ENCODE assay signal across 15 cellular contexts in the genomic region with DNA sequence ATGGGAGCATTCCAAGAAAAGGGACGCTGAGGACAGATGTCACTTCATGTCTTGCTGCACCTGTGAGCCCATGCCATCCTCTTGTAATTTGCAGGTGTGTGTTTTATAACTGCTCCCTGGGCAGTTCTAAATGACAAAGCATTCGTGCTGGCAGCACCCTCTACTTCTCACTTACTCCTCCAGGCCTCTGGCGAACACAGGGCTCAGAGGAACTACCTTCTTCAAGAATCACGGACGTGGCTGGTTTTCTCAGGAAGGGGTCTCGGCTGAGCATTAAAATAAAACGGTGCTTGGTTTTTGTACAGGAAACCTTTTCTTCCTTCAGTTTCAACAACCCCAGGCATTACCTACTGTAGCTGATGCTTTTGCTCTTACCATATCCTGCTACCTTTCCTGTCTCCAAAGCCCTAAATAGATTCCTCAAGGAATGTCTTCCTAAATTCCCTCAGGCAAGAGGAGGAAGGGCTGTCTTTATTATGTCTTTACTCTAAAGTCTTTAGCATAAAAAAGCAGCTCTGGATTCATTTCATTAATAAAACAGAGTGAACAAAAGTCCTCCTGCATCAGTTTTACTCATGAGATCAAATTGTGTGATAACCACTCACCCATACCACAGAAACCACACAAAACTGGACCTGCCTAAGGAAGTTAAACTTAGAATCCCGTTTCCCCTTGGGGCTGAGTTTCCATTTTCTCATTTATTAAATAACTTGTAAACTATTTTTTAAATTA.
A peak's percentile ranks its signal among the peaks of the same experiment; 100 is the strongest.
DNase-seq lines count a peak whose midpoint lies in the region; ATAC-seq and TF ChIP-seq lines count a peak whose summit lies in the region.
"Had no signal": no experiment of that assay in that cellular context is flagged by ENCODE, and none has a peak within 500 bp of the region (broad histone marks: within the 10 kb centered on the region; RNA-seq: fewer than 3 reads in every experiment).

No MANE protein-coding gene starts in this region.

- H3K4me3 Mint-ChIP-seq in endothelial cell (ENCODE audit: unreplicated experiment) = no peak overlapping the region
- H3K4me3 Mint-ChIP-seq in CD8-positive, alpha-beta memory T cell = no peak overlapping the region
- H3K4me3 Mint-ChIP-seq: central memory CD8-positive, alpha-beta T cell had no signal

- no peaks in the 10 kb centered on the region for H3K9me2 ChIP-seq in PC-3 (replicated peaks; ENCODE audit: low read length)

- peaks cover 9% of the 10 kb centered on the region for H3F3A ChIP-seq in PC-3 (ENCODE audit: low read length, unreplicated experiment)

- no TSS peak for BruUV-seq in PC-3 (replicated peaks; lab: Mats Ljungman, UMichigan)

- no peaks in the 10 kb centered on the region for H3K79me2 ChIP-seq in PC-3 (ENCODE audit: low read length)

- H3K9ac ChIP-seq in PC-3 (ENCODE audit: low read length) = peak overlapping the region; percentile 6; the same call in 1 of the 2 replicates

- H3K4me3 ChIP-seq in HEK293 (ENCODE audit: low read depth, low read length) = no peak overlapping the region
- H3K4me3 ChIP-seq in PC-3 (ENCODE audit: low read length) = peak overlapping the region; percentile 19; the same call in 1 of the 2 replicates
- no peak overlapping the region for H3K4me3 ChIP-seq in CD8-positive, alpha-beta memory T cell (ENCODE audit: low read length)
- H3K4me3 ChIP-seq: esophagus muscularis mucosa, sigmoid colon, thyroid gland had no signal

- no peaks in the 10 kb centered on the region for H3K9me3 Mint-ChIP-seq in endothelial cell (ENCODE audit: unreplicated experiment)
- no peaks in the 10 kb centered on the region for H3K9me3 Mint-ChIP-seq in CD8-positive, alpha-beta memory T cell
- H3K9me3 Mint-ChIP-seq: central memory CD8-positive, alpha-beta T cell had no signal

- no peaks in the 10 kb centered on the region for H3K9me3 ChIP-seq in HEK293 (ENCODE audit: control insufficient read depth, insufficient read depth, low read depth, low read length)
- no peaks in the 10 kb centered on the region for H3K9me3 ChIP-seq in PC-3 (ENCODE audit: low read length)
- no peaks in the 10 kb centered on the region for H3K9me3 ChIP-seq in CD8-positive, alpha-beta memory T cell (ENCODE audit: low read length)
- H3K9me3 ChIP-seq: esophagus muscularis mucosa, sigmoid colon, thyroid gland had no signal

- POLR2A ChIA-PET in HEK293 (lab: Yijun Ruan, JAX) (interaction anchor here (1.3 kb wide), 1 partner anchor 143 kb away, joined by 4 read pairs; no protein-coding TSS in a partner anchor), PC-3 (lab: Charles Lee; ENCODE audit: unreplicated experiment) (no interaction called here)
- POLR2A ChIA-PET in CD8-positive, alpha-beta memory T cell (lab: Charles Lee) = no interaction called here

- DNase-seq in AG08395 (ENCODE audit: low spot score) (peak; percentile 21), PC-3 (peak; percentile 95), endothelial cell (ENCODE audit: low spot score) (peak; percentile 19), NCI-H1105 treated with DMSO at 0.1 percent for 48 hours (lab: John Stamatoyannopoulos, UW) (no peak), NCI-H446 (lab: John Stamatoyannopoulos, UW) (no peak), NCI-H2107 (lab: John Stamatoyannopoulos, UW) (no peak)
- DNase-seq in CD8-positive, alpha-beta memory T cell = no peak
- DNase-seq: ACHN; activated effector memory CD4-positive, alpha-beta T cell treated with Interleukin-2 at 50 U/mL for 16 hours; immature natural killer cell; sigmoid colon; thyroid gland had no signal

- CTCF ChIA-PET in HEK293 (lab: Yijun Ruan, JAX) (interaction anchor here (0.7 to 1.3 kb wide), 2 partner anchors 11 to 300 kb away, joined by 3 to 4 read pairs; no protein-coding TSS in a partner anchor), PC-3 (lab: Charles Lee) (no interaction called here)
- CTCF ChIA-PET in CD8-positive, alpha-beta memory T cell (lab: Charles Lee) = no interaction called here

- ATAC-seq in PC-3 = peak; percentile 80

- H3K27me3 Mint-ChIP-seq in endothelial cell (ENCODE audit: unreplicated experiment) = no peaks in the 10 kb centered on the region
- H3K27me3 Mint-ChIP-seq in CD8-positive, alpha-beta memory T cell = peaks cover 4 to 46% of the 10 kb centered on the region in 2 donors

- no peaks in the 10 kb centered on the region for H4K20me1 ChIP-seq in PC-3 (ENCODE audit: low read length)

- no peaks in the 10 kb centered on the region for H3K4me1 ChIP-seq in HEK293 (ENCODE audit: control insufficient read depth, insufficient read depth, low read length)
- H3K4me1 ChIP-seq in PC-3 (ENCODE audit: insufficient read depth, low read length) = peaks cover 25% of the 10 kb centered on the region
- no peaks in the 10 kb centered on the region for H3K4me1 ChIP-seq in CD8-positive, alpha-beta memory T cell (ENCODE audit: insufficient read depth, low read length)

- intact Hi-C loops in PC-3 (cut with micrococcal nuclease) = no loop called here

- no peak for TF ChIP-seq CTCF in HEK293 (tag by site-specific recombination; IDR thresholded peaks at IDR 0.05)
- TF ChIP-seq CTCF in PC-3 (conservative IDR thresholded peaks at IDR 0.05; ENCODE audit: low read depth, low read length) = no peak
- no peak for TF ChIP-seq CTCF in endothelial cell (IDR thresholded peaks at IDR 0.05; ENCODE audit: unreplicated experiment)

- no peaks in the 10 kb centered on the region for H3K27me3 ChIP-seq in PC-3 (ENCODE audit: low read length)
- peaks cover 2% of the 10 kb centered on the region for H3K27me3 ChIP-seq in CD8-positive, alpha-beta memory T cell (ENCODE audit: insufficient read depth, low read length, poor library complexity, severe bottlenecking)
- H3K27me3 ChIP-seq: esophagus muscularis mucosa, sigmoid colon, thyroid gland had no signal

- 0 out of 2 replicates have a peak overlapping the region, but pooled peaks have one; percentile 20 for H2AFZ ChIP-seq in PC-3 (ENCODE audit: low read length)

- H3K27ac ChIP-seq in HEK293 (ENCODE audit: extremely low read depth, low read depth, low read length) (no peak overlapping the region), PC-3 (ENCODE audit: low read length) (peak overlapping the region; percentile 79)
- no peak overlapping the region for H3K27ac ChIP-seq in CD8-positive, alpha-beta memory T cell (ENCODE audit: low read depth, low read length)
- H3K27ac ChIP-seq: esophagus muscularis mucosa, sigmoid colon, thyroid gland had no signal

- peak overlapping the region; percentile 86 for H3K27ac Mint-ChIP-seq in endothelial cell (ENCODE audit: unreplicated experiment)
- peak overlapping the region in 1 of 8 donors; percentile 9 for H3K27ac Mint-ChIP-seq in CD8-positive, alpha-beta memory T cell

- H3K4me2 ChIP-seq in PC-3 (ENCODE audit: low read length) = peak overlapping the region; percentile 73

- peaks cover 17% of the 10 kb centered on the region for H3K4me1 Mint-ChIP-seq in endothelial cell (ENCODE audit: unreplicated experiment)
- peaks cover 9 to 13% (median 11%) of the 10 kb centered on the region in 3 donors for H3K4me1 Mint-ChIP-seq in CD8-positive, alpha-beta memory T cell

- no peaks in the 10 kb centered on the region for H3K36me3 Mint-ChIP-seq in endothelial cell (ENCODE audit: low read depth, unreplicated experiment)
- peaks cover 0 to 4% (median 3%) of the 10 kb centered on the region in 3 donors for H3K36me3 Mint-ChIP-seq in CD8-positive, alpha-beta memory T cell
- H3K36me3 Mint-ChIP-seq: immature natural killer cell had no signal

- H3K36me3 ChIP-seq in HEK293 (ENCODE audit: control insufficient read depth in 2 of 2, insufficient read depth in 1 of 2, low read length in 2 of 2) = no peaks in the 10 kb centered on the region
- no peaks in the 10 kb centered on the region for H3K36me3 ChIP-seq in PC-3 (ENCODE audit: low read depth, low read length)
- H3K36me3 ChIP-seq in CD8-positive, alpha-beta memory T cell (ENCODE audit: insufficient read depth, low read length) = no peaks in the 10 kb centered on the region
- H3K36me3 ChIP-seq: esophagus muscularis mucosa, sigmoid colon, thyroid gland had no signal

TF ChIP-seq in HEK293, 187 proteins besides CTCF, POLR2A, EP300 and RAD21 (continues in another document):
- TF ChIP-seq MZF1 (tag by site-specific recombination; IDR thresholded peaks at IDR 0.05; ENCODE audit: borderline replicate concordance) (no peak), ZNF24 (tag by site-specific recombination; IDR thresholded peaks at IDR 0.05) (no peak), GLIS2 (tag by site-specific recombination; IDR thresholded peaks at IDR 0.05) (no peak), KLF1 (tag by site-specific recombination; IDR thresholded peaks at IDR 0.05) (0 out of 2 replicates have a peak, but pooled peaks have one; percentile 1)
- TF ChIP-seq, protein P1, sequence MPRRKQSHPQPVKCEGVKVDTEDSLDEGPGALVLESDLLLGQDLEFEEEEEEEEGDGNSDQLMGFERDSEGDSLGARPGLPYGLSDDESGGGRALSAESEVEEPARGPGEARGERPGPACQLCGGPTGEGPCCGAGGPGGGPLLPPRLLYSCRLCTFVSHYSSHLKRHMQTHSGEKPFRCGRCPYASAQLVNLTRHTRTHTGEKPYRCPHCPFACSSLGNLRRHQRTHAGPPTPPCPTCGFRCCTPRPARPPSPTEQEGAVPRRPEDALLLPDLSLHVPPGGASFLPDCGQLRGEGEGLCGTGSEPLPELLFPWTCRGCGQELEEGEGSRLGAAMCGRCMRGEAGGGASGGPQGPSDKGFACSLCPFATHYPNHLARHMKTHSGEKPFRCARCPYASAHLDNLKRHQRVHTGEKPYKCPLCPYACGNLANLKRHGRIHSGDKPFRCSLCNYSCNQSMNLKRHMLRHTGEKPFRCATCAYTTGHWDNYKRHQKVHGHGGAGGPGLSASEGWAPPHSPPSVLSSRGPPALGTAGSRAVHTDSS (tag by site-specific recombination; IDR thresholded peaks at IDR 0.05) = no peak
- TF ChIP-seq, protein P2, sequence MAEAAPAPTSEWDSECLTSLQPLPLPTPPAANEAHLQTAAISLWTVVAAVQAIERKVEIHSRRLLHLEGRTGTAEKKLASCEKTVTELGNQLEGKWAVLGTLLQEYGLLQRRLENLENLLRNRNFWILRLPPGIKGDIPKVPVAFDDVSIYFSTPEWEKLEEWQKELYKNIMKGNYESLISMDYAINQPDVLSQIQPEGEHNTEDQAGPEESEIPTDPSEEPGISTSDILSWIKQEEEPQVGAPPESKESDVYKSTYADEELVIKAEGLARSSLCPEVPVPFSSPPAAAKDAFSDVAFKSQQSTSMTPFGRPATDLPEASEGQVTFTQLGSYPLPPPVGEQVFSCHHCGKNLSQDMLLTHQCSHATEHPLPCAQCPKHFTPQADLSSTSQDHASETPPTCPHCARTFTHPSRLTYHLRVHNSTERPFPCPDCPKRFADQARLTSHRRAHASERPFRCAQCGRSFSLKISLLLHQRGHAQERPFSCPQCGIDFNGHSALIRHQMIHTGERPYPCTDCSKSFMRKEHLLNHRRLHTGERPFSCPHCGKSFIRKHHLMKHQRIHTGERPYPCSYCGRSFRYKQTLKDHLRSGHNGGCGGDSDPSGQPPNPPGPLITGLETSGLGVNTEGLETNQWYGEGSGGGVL (tag by site-specific recombination; IDR thresholded peaks at IDR 0.05) = no peak

Comparison
In these comparisons a context has a peak if more than half of its experiments do, and no peak if none do; other contexts are left out.
1. DNase-seq: peak in AG08395 (single experiment), PC-3 (single experiment) and endothelial cell (single experiment); none in NCI-H1105 treated with DMSO at 0.1 percent for 48 hours (single experiment), NCI-H446 (0 of 2), CD8-positive, alpha-beta memory T cell (0 of 5) and NCI-H2107 (single experiment).